ENCODE assay signal across 18 cellular contexts in the genomic region with DNA sequence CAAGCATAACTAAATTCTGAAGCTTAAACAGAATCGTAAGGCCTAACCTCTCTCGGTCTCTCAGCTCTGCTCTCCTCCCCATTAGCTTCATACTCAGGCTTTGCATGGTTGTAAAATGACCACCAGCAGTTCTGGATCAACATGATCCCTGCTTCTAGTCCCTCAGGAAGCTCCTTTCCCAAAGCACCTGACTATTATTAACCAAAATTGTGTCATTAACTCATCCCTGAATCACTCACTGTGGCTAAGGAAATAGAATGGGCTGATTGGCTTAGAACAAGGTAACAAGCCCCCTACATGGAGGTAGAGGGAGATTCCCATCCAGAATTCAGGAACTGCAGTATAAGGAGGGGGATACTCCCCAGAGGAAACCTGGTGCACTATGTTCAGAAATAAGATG.
DNase-seq lines count a peak whose midpoint lies in the region; ATAC-seq, FAIRE-seq and TF ChIP-seq lines count a peak whose summit lies in the region.
"Had no signal": no experiment of that assay in that cellular context is flagged by ENCODE, and none has a peak within 500 bp of the region (broad histone marks: within the 10 kb centered on the region; RNA-seq: fewer than 3 reads in every experiment).

No MANE protein-coding gene starts in this region.

- ATAC-seq in GM23338 (peak; percentile 64), omental fat pad (ENCODE audit: low FRiP score) (no peak)

- no peaks in the 10 kb centered on the region for H3F3A ChIP-seq in GM23338 (replicated peaks; ENCODE audit: low read depth)
- H3F3A ChIP-seq in PC-9 (ENCODE audit: insufficient read depth, low read depth), result no peaks in the 10 kb centered on the region
- H3F3A ChIP-seq in smooth muscle cell (ENCODE audit: low read depth), result no peaks in the 10 kb centered on the region

- H3K4me1 Mint-ChIP-seq in GM23338, result peaks cover 27% of the 10 kb centered on the region
- H3K4me1 Mint-ChIP-seq: B cell had no signal

- TF ChIP-seq CTCF in GM23338 (conservative IDR thresholded peaks at IDR 0.05; ENCODE audit: low read depth in 2 of 2), result no peak
- no peak for TF ChIP-seq CTCF in PC-9 (conservative IDR thresholded peaks at IDR 0.05)
- no peak for TF ChIP-seq CTCF in omental fat pad (IDR thresholded peaks at IDR 0.05)
- TF ChIP-seq CTCF in smooth muscle cell (IDR thresholded peaks at IDR 0.05; ENCODE audit: borderline replicate concordance, insufficient read depth, poor library complexity, severe bottlenecking), result no peak

- no TSS peak for BruUV-seq in PC-9 (replicated peaks; lab: Mats Ljungman, UMichigan)

- no peaks in the 10 kb centered on the region for H3K36me3 Mint-ChIP-seq in GM23338 (ENCODE audit: low read depth)

- no peaks in the 10 kb centered on the region for H3K27me3 ChIP-seq in GM23338 (ENCODE audit: insufficient read depth)
- H3K27me3 ChIP-seq in PC-9 (ENCODE audit: insufficient read depth, low read depth), result no peaks in the 10 kb centered on the region
- no peaks in the 10 kb centered on the region for H3K27me3 ChIP-seq in HAP-1 (ENCODE audit: low read depth)
- no peaks in the 10 kb centered on the region for H3K27me3 ChIP-seq in smooth muscle cell (ENCODE audit: low read depth)

- intact Hi-C loops in PC-9 (cut with micrococcal nuclease; ENCODE audit: unreplicated experiment), result no loop called here

- no peaks in the 10 kb centered on the region for H3K36me3 ChIP-seq in GM23338 (ENCODE audit: insufficient read depth)
- H3K36me3 ChIP-seq in PC-9 (ENCODE audit: low read depth), result no peaks in the 10 kb centered on the region
- H3K36me3 ChIP-seq in HAP-1 (replicated peaks), result no peaks in the 10 kb centered on the region
- H3K36me3 ChIP-seq in smooth muscle cell (ENCODE audit: low read depth), result no peaks in the 10 kb centered on the region

- no peak overlapping the region for H2AFZ ChIP-seq in GM23338
- H2AFZ ChIP-seq in PC-9, result peak overlapping the region; percentile 50; the same call in 1 of the 2 replicates
- no peak overlapping the region for H2AFZ ChIP-seq in smooth muscle cell (ENCODE audit: low read depth)

- DNase-seq in GM12891 (ENCODE audit: insufficient read length, low spot score) (no peak), GM23338 (ENCODE audit: low spot score) (peak; percentile 21), PC-9 (no peak), kidney tubule cell (ENCODE audit: low spot score) (peak; percentile 6), HAP-1 (ENCODE audit: low spot score in 2 of 2) (no peak), omental fat pad (ENCODE audit: low spot score) (no peak), smooth muscle cell (lab: John Stamatoyannopoulos, UW; ENCODE audit: unreplicated experiment) (no peak)
- DNase-seq: CD4-positive, alpha-beta memory T cell; COR-L47; DMS153; GF-D8; KBM-7 had no signal

- no peak overlapping the region for H3K27ac ChIP-seq in GM23338 (ENCODE audit: low read depth)
- no peak overlapping the region for H3K27ac ChIP-seq in PC-9
- no peak overlapping the region for H3K27ac ChIP-seq in smooth muscle cell (ENCODE audit: low read depth)
- H3K27ac ChIP-seq: C4-2B had no signal

- no peaks in the 10 kb centered on the region for H3K9me3 Mint-ChIP-seq in GM23338
- H3K9me3 Mint-ChIP-seq: CD4-positive, alpha-beta memory T cell had no signal

- H3K9me3 ChIP-seq in PC-9 (ENCODE audit: insufficient read depth, low read depth) (no peaks in the 10 kb centered on the region), HAP-1 (no peaks in the 10 kb centered on the region), smooth muscle cell (replicated peaks; ENCODE audit: low read depth) (no peaks in the 10 kb centered on the region)

- CTCF ChIA-PET in PC-9 (lab: Charles Lee), result no interaction called here

- H4K20me1 ChIP-seq in GM23338 (replicated peaks; ENCODE audit: insufficient read depth), result no peaks in the 10 kb centered on the region
- H4K20me1 ChIP-seq in PC-9 (ENCODE audit: insufficient read depth), result no peaks in the 10 kb centered on the region
- H4K20me1 ChIP-seq in smooth muscle cell (ENCODE audit: low read depth), result no peaks in the 10 kb centered on the region

- peak; percentile 47 for FAIRE-seq in GM12891 (lab: Jason Lieb, UNC)
- FAIRE-seq: A204.1, D721Med, GM18507, H1 had no signal

- no peak overlapping the region for H3K27ac Mint-ChIP-seq in GM23338
- H3K27ac Mint-ChIP-seq: B cell had no signal

- no peaks in the 10 kb centered on the region for H3K27me3 Mint-ChIP-seq in GM23338 (ENCODE audit: insufficient read depth, low read depth, poor library complexity)
- H3K27me3 Mint-ChIP-seq: B cell; CD4-positive, alpha-beta memory T cell had no signal

- no peak overlapping the region for H3K9ac ChIP-seq in smooth muscle cell (ENCODE audit: low read depth)

- H3K4me3 ChIP-seq in GM23338 (no peak overlapping the region), PC-9 (no peak overlapping the region), HAP-1 (no peak overlapping the region), smooth muscle cell (no peak overlapping the region)

- no peak overlapping the region for H3K4me3 Mint-ChIP-seq in GM23338
- H3K4me3 Mint-ChIP-seq: B cell; CD4-positive, alpha-beta memory T cell had no signal

- H3K79me2 ChIP-seq in GM23338 (replicated peaks; ENCODE audit: insufficient read depth) (no peaks in the 10 kb centered on the region), PC-9 (ENCODE audit: low read depth) (no peaks in the 10 kb centered on the region), smooth muscle cell (ENCODE audit: low read depth) (no peaks in the 10 kb centered on the region)

- WGBS in smooth muscle cell (ENCODE audit: low lambda C conversion rate), result 96% methylated on average over 2 of the region's 2 CpGs

- TF ChIP-seq POLR2A in GM12891 (IDR thresholded peaks at IDR 0.05; ENCODE audit: low read depth, low read length), result no peak

- POLR2A ChIA-PET in PC-9 (lab: Charles Lee; ENCODE audit: unreplicated experiment), result no interaction called here

- peaks cover 7% of the 10 kb centered on the region for H3K4me1 ChIP-seq in GM23338 (ENCODE audit: insufficient read depth)
- no peaks in the 10 kb centered on the region; the same call in 1 of the 2 replicates for H3K4me1 ChIP-seq in PC-9 (replicated peaks; ENCODE audit: insufficient read depth)
- peaks cover 2% of the 10 kb centered on the region; the same call in 1 of the 2 replicates for H3K4me1 ChIP-seq in HAP-1
- no peaks in the 10 kb centered on the region for H3K4me1 ChIP-seq in smooth muscle cell (ENCODE audit: low read depth)

- in situ Hi-C loops in HAP-1 (cut with MboI; ENCODE audit: low sequenced_read_pairs), result no loop called here

- H3K4me2 ChIP-seq in GM23338, result 0 out of 2 replicates have a peak overlapping the region, but pooled peaks have one; percentile 10
- H3K4me2 ChIP-seq in PC-9, result peak overlapping the region; percentile 18; the same call in 1 of the 2 replicates
- H3K4me2 ChIP-seq in smooth muscle cell, result no peak overlapping the region

- H3K9me2 ChIP-seq in GM23338 (ENCODE audit: insufficient read depth), result no peaks in the 10 kb centered on the region
- H3K9me2 ChIP-seq in PC-9 (ENCODE audit: insufficient read depth), result no peaks in the 10 kb centered on the region

TF ChIP-seq in GM12891, 5 proteins besides CTCF, POLR2A, EP300 and RAD21:
- TF ChIP-seq PAX5 (IDR thresholded peaks at IDR 0.05; ENCODE audit: insufficient read depth, low read length, severe bottlenecking) (no peak), POLR2AphosphoS5 (IDR thresholded peaks at IDR 0.05; ENCODE audit: low read depth, low read length) (no peak), TAF1 (IDR thresholded peaks at IDR 0.05; ENCODE audit: low read depth, low read length) (no peak), POU2F2 (IDR thresholded peaks at IDR 0.05; ENCODE audit: low read depth, low read length) (no peak), SPI1 (IDR thresholded peaks at IDR 0.05; ENCODE audit: low read depth, low read length) (no peak)

Comparison
In these comparisons a context has a peak if more than half of its experiments do, and no peak if none do; other contexts are left out.
1. DNase-seq: peak in GM23338 (single experiment) and kidney tubule cell (single experiment); none in GM12891 (single experiment), PC-9 (0 of 2), HAP-1 (0 of 2), omental fat pad (single experiment) and smooth muscle cell (single experiment).